In genomic region chr11:110087820-110088534, GRCh38 we compare ENCODE assay signal across 16 cellular contexts. TPM values are rescaled to one million over a fixed set of nuclear protein-coding genes. Genes with fewer than 3 reads are reported as not detected.
A peak's percentile ranks its signal among the peaks of the same experiment; 100 is the strongest.
DNase-seq lines count a peak whose midpoint lies in the region; ATAC-seq and TF ChIP-seq lines count a peak whose summit lies in the region.
"Had no signal": no experiment of that assay in that cellular context is flagged by ENCODE, and none has a peak within 500 bp of the region (broad histone marks: within the 10 kb centered on the region; RNA-seq: fewer than 3 reads in every experiment).

No MANE protein-coding gene starts in this region.

- ATAC-seq in SK-N-SH treated with all-trans-retinoic acid at 6 μM for 48 hours: no peak
- ATAC-seq: natural killer cell treated with Interleukin-12 subunit alpha and Interleukin-12 subunit beta and Interleukin-15 and Interleukin-18, amount 100 ng/mL, for 72 hours; Right ventricle myocardium inferior had no signal

- DNase-seq in GM03348 (ENCODE audit: low spot score) (peak; percentile 35), NCI-H226 (peak; percentile 57), epithelial cell of proximal tubule (ENCODE audit: low read depth) (peak; percentile 83), renal cortical epithelial cell (ENCODE audit: low read depth) (peak; percentile 95), DMS53 (lab: John Stamatoyannopoulos, UW) (no peak), cerebellum (ENCODE audit: low spot score) (no peak), amniotic stem cell (lab: John Stamatoyannopoulos, UW) (no peak)
- DNase-seq: activated naive CD4-positive, alpha-beta T cell treated with anti-CD3 and anti-CD28 coated beads for 36 hours; kidney; NCI-H1417 treated with DMSO at 0.1 percent for 48 hours; NCI-H524; right lobe of liver; T1000 had no signal

- TF ChIP-seq CTCF in epithelial cell of proximal tubule (conservative IDR thresholded peaks at IDR 0.05; ENCODE audit: low read depth, low read length): no peak

- H3K4me3 ChIP-seq in epithelial cell of proximal tubule (ENCODE audit: low read depth, low read length): no peak overlapping the region
- H3K4me3 ChIP-seq: right lobe of liver had no signal

TF ChIP-seq in SK-N-SH treated with all-trans-retinoic acid at 6 μM for 48 hours, 23 proteins besides CTCF, POLR2A, EP300 and RAD21:
- no peak for TF ChIP-seq CSDC2 (CRISPR knock-in tag; IDR thresholded peaks at IDR 0.05)
- no peak for TF ChIP-seq ISL1 (CRISPR knock-in tag; IDR thresholded peaks at IDR 0.05)
- TF ChIP-seq BACH2 (CRISPR knock-in tag; IDR thresholded peaks at IDR 0.05; ENCODE audit: borderline replicate concordance): no peak
- no peak for TF ChIP-seq ARNTL (CRISPR knock-in tag; IDR thresholded peaks at IDR 0.05; ENCODE audit: borderline replicate concordance, low read depth)
- no peak for TF ChIP-seq CREB5 (CRISPR knock-in tag; IDR thresholded peaks at IDR 0.05; ENCODE audit: low read depth)
- TF ChIP-seq PPARA (CRISPR knock-in tag; IDR thresholded peaks at IDR 0.05; ENCODE audit: borderline replicate concordance): no peak
- TF ChIP-seq TOX (CRISPR knock-in tag; IDR thresholded peaks at IDR 0.05; ENCODE audit: borderline replicate concordance): no peak
TF ChIP-seq in SK-N-SH treated with all-trans-retinoic acid at 6 μM for 48 hours: peak in this region for 0.

RNA-seq across cellular contexts. Expression of gene ZC3H12C, which starts 5.2 kb away (rescaled TPM):
- 5.0 and 5.8 TPM in 2 replicates for total RNA-seq in epithelial cell of proximal tubule
- 24.1 and 25.9 TPM in 2 replicates for total RNA-seq in renal cortical epithelial cell
- 30.9 TPM for total RNA-seq in cerebellum
- total RNA-seq: activated naive CD4-positive, alpha-beta T cell treated with anti-CD3 and anti-CD28 coated beads for 36 hours had no signal

Comparison
In these comparisons a context has a peak if more than half of its experiments do, and no peak if none do; other contexts are left out.
1. DNase-seq: peak in GM03348 (single experiment), NCI-H226 (single experiment), epithelial cell of proximal tubule (single experiment) and renal cortical epithelial cell (single experiment); none in DMS53 (single experiment), cerebellum (single experiment) and amniotic stem cell (single experiment).